In the genomic region with DNA sequence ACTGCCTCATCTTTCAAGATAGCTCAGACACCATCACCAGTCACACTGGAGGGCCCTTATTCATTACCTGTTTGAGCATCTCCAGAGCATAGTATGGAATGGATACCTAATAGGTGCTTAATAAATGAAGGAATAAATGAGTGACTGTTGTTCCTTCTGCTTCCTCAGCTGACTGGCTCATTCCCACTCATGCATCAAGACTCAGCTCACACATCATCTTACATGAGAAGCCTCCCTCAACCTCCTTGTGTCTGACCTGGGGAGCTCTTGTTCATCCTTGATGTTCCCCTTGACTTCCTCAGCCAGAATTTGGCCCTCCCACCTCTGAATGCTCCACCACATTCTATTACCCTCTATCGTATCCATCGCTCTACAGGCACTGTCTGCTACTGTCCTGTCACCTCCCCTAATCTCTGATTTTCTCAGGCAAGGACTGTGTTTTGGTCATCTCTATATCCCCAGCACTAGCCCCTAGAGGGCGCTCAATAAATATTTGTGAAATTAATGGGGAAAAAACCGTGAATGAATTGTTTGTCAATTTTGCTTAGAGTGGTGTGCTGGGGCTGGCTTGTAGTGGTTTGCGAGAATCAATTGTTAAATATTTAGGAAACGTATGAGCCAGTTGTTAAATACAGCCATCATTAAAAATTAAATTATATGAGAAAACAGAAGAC, we compare ENCODE assay signal across 8 cellular contexts.
A peak's percentile ranks its signal among the peaks of the same experiment; 100 is the strongest.
DNase-seq lines count a peak whose midpoint lies in the region; ATAC-seq lines count a peak whose summit lies in the region.

No MANE protein-coding gene starts in this region.

- no peak for ATAC-seq in HG02973 (IDR thresholded peaks at IDR 0.05; ENCODE audit: unreplicated experiment)
- no peak for ATAC-seq in HG03135 (IDR thresholded peaks at IDR 0.05; ENCODE audit: unreplicated experiment)

- DNase-seq in NCI-H524 (lab: John Stamatoyannopoulos, UW): peak; percentile 7 to 53
- no peak for DNase-seq in NCI-H524 treated with DMSO at 0.1 percent for 48 hours (lab: John Stamatoyannopoulos, UW)
- DNase-seq in HPDE6-E6E7 (ENCODE audit: extremely low spot score): peak; percentile 28
- DNase-seq in SW480 (ENCODE audit: low spot score): peak; percentile 36
- peak; percentile 22 to 31 for DNase-seq in dermis microvascular lymphatic vessel endothelial cell (ENCODE audit: low read depth in 2 of 2)
- DNase-seq in mucosa of gallbladder (ENCODE audit: low spot score): peak; percentile 24
